Comparison of ENCODE assay signal across 17 cellular contexts in the genomic region with DNA sequence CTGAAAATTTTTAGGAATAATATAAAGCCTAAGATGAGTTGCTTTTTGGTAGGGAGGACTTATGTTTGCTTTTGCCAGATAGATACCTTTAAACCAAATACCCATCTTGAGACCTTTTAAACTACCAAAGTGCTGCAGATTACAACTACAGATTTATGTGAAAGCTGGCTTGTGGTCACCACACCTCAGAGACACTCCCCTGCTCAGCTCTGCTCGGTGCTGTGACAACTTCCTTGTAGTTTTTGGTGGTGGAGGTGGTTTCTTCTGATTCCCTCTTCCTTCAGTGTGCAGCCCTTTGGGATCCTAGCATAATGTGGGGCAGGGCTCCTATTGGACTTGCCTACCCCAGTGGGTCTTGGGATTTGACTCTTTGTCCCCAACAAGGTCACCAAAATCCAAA. TPM values are rescaled to one million over a fixed set of nuclear protein-coding genes. Genes with fewer than 3 reads are reported as not detected.
DNase-seq lines count a peak whose midpoint lies in the region; ATAC-seq and TF ChIP-seq lines count a peak whose summit lies in the region.
"Had no signal": no experiment of that assay in that cellular context is flagged by ENCODE, and none has a peak within 500 bp of the region (broad histone marks: within the 10 kb centered on the region; RNA-seq: fewer than 3 reads in every experiment).

No MANE protein-coding gene starts in this region.

- H3K27me3 ChIP-seq in heart right ventricle (no peaks in the 10 kb centered on the region), vagina (no peaks in the 10 kb centered on the region), testis (no peaks in the 10 kb centered on the region)
- H3K27me3 ChIP-seq: left lung, right atrium auricular region had no signal

- no peak overlapping the region for H3K4me3 ChIP-seq in heart right ventricle
- no peak overlapping the region for H3K4me3 ChIP-seq in mucosa of descending colon
- no peak overlapping the region for H3K4me3 ChIP-seq in vagina
- H3K4me3 ChIP-seq in testis: no peak overlapping the region
- H3K4me3 ChIP-seq: left lung, right atrium auricular region had no signal

- H3K4me1 ChIP-seq in heart right ventricle (peaks cover 0 to 59% (median 17%) of the 10 kb centered on the region in 9 donors), mucosa of descending colon (ENCODE audit: low read depth) (no peaks in the 10 kb centered on the region), vagina (peaks cover 31% of the 10 kb centered on the region), testis (no peaks in the 10 kb centered on the region)
- H3K4me1 ChIP-seq: left lung had no signal

- H3K9me3 ChIP-seq in heart right ventricle: no peaks in the 10 kb centered on the region
- no peaks in the 10 kb centered on the region for H3K9me3 ChIP-seq in mucosa of descending colon
- no peaks in the 10 kb centered on the region for H3K9me3 ChIP-seq in vagina
- no peaks in the 10 kb centered on the region for H3K9me3 ChIP-seq in testis
- H3K9me3 ChIP-seq: left lung, right atrium auricular region had no signal

- peak overlapping the region in 8 of 10 donors; percentile 15 to 59 (median 42) for H3K27ac ChIP-seq in heart right ventricle
- H3K27ac ChIP-seq in vagina: peak overlapping the region; percentile 5
- no peak overlapping the region for H3K27ac ChIP-seq in testis
- H3K27ac ChIP-seq: HL-60, left lung had no signal

- WGBS in heart right ventricle, 2 donors: 50 to 71% methylated on average over 1 of the region's 1 CpG
- WGBS in testis, 2 donors: 60 to 68% methylated on average over 1 of the region's 1 CpG

- intact Hi-C loops in heart right ventricle (cut with DNase I): no loop called here
- intact Hi-C loops in Right ventricle myocardium superior (cut with DNase I): no loop called here
- intact Hi-C loops in mucosa of descending colon (cut with DNase I, micrococcal nuclease): no loop called here
- intact Hi-C loops in vagina (cut with DNase I): no loop called here
- intact Hi-C loops in testis (cut with DNase I; ENCODE audit: low total_unique reads): no loop called here

- TF ChIP-seq CTCF in heart right ventricle (IDR thresholded peaks at IDR 0.05) (no peak), mucosa of descending colon (IDR thresholded peaks at IDR 0.05) (no peak), vagina (IDR thresholded peaks at IDR 0.05) (no peak), testis (IDR thresholded peaks at IDR 0.05) (no peak)

- H3K36me3 ChIP-seq in heart right ventricle (peaks cover 0 to 5% (median 0%) of the 10 kb centered on the region in 9 donors), mucosa of descending colon (ENCODE audit: low read depth) (no peaks in the 10 kb centered on the region), vagina (no peaks in the 10 kb centered on the region), testis (ENCODE audit: low read depth, missing control alignments) (no peaks in the 10 kb centered on the region)
- H3K36me3 ChIP-seq: right atrium auricular region had no signal

- TF ChIP-seq POLR2A in vagina (IDR thresholded peaks at IDR 0.05) (no peak), testis (IDR thresholded peaks at IDR 0.05) (no peak)

- ATAC-seq in heart right ventricle (no peak), Right ventricle myocardium superior (ENCODE audit: poor library complexity) (no peak), mucosa of descending colon (peak; percentile 87)
- ATAC-seq: left lung had no signal

- no peak for DNase-seq in heart right ventricle
- no peak for DNase-seq in Right ventricle myocardium superior
- DNase-seq in NOMO-1 treated with dmso at 0.1 percent for 144 hours (lab: John Stamatoyannopoulos, UW; ENCODE audit: unreplicated experiment): peak; percentile 37
- DNase-seq in mucosa of descending colon: peak in 1 of 3 donors; percentile 28
- no peak for DNase-seq in vagina (ENCODE audit: extremely low spot score in 2 of 2)
- DNase-seq in testis: no peak
- DNase-seq in HPDE6-E6E7 (ENCODE audit: extremely low spot score): no peak
- DNase-seq: activated CD4-positive, CD25-positive, alpha-beta regulatory T cell; DMS 273 treated with DMSO at 0.1 percent for 48 hours; IMR-90; left lung; MV-4-11; NCI-H187 treated with DMSO at 0.1 percent for 48 hours; NCI-H345; stimulated activated CD8-positive, alpha-beta memory T cell treated with anti-CD3 and anti-CD28 coated beads, Interleukin-4, amount 100 ng/mL, for 48 hours had no signal

RNA-seq across cellular contexts. Expression of a gene that starts 29.2 kb away (rescaled TPM):
- total RNA-seq in heart right ventricle (10 to 100 TPM in 9 of 10 donors, 1 to 10 TPM in 1; 9.9 to 53.1 (median 31.6) TPM), Right ventricle myocardium superior (12.6 TPM), mucosa of descending colon (10 to 100 TPM in 1 of 3 donors, 1 to 10 TPM in 2; 5.4 to 14.2 (median 8.6) TPM), vagina (31.4 TPM), testis (10 to 100 TPM; 25.9 to 42.8 TPM)
- polyA plus RNA-seq in heart right ventricle (10 to 100 TPM in 1 of 2 donors, 1 to 10 TPM in 1; 3.3 to 17.7 TPM), testis (ENCODE audit: insufficient read depth, low read depth, low replicate concordance) (12.9 TPM)

Comparison
In these comparisons a context has a peak if more than half of its experiments do, and no peak if none do; other contexts are left out.
1. H3K27ac ChIP-seq: peak in heart right ventricle (8 of 10) and vagina (single experiment); none in testis (0 of 2).